In the genomic region with DNA sequence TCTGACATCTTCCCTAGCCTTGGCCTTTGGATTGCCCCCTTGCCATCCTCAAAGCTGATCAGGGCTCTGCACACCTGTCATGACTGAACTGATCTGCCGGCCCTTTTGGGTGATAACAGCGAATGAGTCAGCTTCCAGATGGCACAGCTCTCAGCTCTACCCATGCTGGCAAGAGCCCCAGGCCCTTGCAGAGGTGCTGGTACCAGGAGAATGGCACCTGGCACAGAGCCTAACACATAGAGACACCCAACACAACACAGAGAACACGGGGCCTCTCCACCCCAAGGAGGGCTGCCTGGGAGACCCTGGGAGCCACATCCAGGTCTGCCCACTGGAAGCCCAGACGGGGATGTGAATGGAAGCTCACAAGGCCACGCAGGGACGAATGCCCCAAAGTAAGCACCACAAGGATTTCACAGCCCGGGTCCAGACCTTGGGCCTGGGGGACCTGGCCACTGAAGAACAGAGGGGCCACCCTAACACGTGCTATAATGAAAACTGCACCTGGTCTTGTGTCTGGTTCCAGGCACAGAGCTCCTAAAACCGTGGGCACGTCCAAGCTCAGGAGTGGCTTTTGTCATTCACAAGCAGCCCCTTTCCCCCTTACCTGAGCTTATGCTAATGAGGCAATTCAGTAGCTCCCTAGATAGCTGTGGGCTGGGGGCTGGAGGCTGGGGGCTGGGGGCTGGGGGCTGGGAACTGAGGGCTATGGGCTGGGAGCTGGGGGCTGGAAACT, we compare ENCODE assay signal across 18 cellular contexts.
A peak's percentile ranks its signal among the peaks of the same experiment; 100 is the strongest.
DNase-seq lines count a peak whose midpoint lies in the region; ATAC-seq and TF ChIP-seq lines count a peak whose summit lies in the region.
"Had no signal": no experiment of that assay in that cellular context is flagged by ENCODE, and none has a peak within 500 bp of the region (broad histone marks: within the 10 kb centered on the region; RNA-seq: fewer than 3 reads in every experiment).

No MANE protein-coding gene starts in this region.

- H3K27me3 Mint-ChIP-seq in CD8-positive, alpha-beta T cell (ENCODE audit: low read depth), result peaks cover 4% of the 10 kb centered on the region

- H3K36me3 Mint-ChIP-seq in CD8-positive, alpha-beta T cell, result no peaks in the 10 kb centered on the region
- H3K36me3 Mint-ChIP-seq: CD14-positive monocyte had no signal

- no peaks in the 10 kb centered on the region for H3K9me3 Mint-ChIP-seq in CD8-positive, alpha-beta T cell
- H3K9me3 Mint-ChIP-seq: T-helper 1 cell treated with Interleukin-12 subunit alpha and Interleukin-12 subunit beta and Interleukin-4 antibody, amounts not matched to agents 30 μg/mL and 1 μg/mL, for 36 hours had no signal

- intact Hi-C loops in head of caudate nucleus (cut with DNase I) (no loop called here), PC-3 (cut with micrococcal nuclease) (no loop called here)
- intact Hi-C loops in CD8-positive, alpha-beta T cell (cut with DNase I, micrococcal nuclease), result no loop called here

- H3K4me1 ChIP-seq in BLaER1 (peaks cover 91% of the 10 kb centered on the region), iPS-20b (ENCODE audit: insufficient read depth, low read length) (peaks cover 11% of the 10 kb centered on the region; the same call in 1 of the 2 replicates), PC-3 (ENCODE audit: insufficient read depth, low read length) (no peaks in the 10 kb centered on the region)
- H3K4me1 ChIP-seq in CD8-positive, alpha-beta T cell (ENCODE audit: insufficient read depth, low read length), result no peaks in the 10 kb centered on the region

- no peak overlapping the region for H2AFZ ChIP-seq in PC-3 (ENCODE audit: low read length)

- H3F3A ChIP-seq in PC-3 (ENCODE audit: low read length, unreplicated experiment), result no peaks in the 10 kb centered on the region

- no peaks in the 10 kb centered on the region for H4K20me1 ChIP-seq in BLaER1
- H4K20me1 ChIP-seq in PC-3 (ENCODE audit: low read length), result no peaks in the 10 kb centered on the region

- BruUV-seq in PC-3 (replicated peaks; lab: Mats Ljungman, UMichigan), result no TSS peak

- H3K4me3 Mint-ChIP-seq in CD8-positive, alpha-beta T cell, result no peak overlapping the region
- H3K4me3 Mint-ChIP-seq: CD14-positive monocyte; T-helper 1 cell treated with Interleukin-12 subunit alpha and Interleukin-12 subunit beta and Interleukin-4 antibody, amounts not matched to agents 30 μg/mL and 1 μg/mL, for 36 hours had no signal

- no peaks in the 10 kb centered on the region for H3K79me2 ChIP-seq in PC-3 (ENCODE audit: low read length)

- H3K9ac ChIP-seq in BLaER1 (no peak overlapping the region), iPS-20b (ENCODE audit: low read depth, low read length) (peak overlapping the region; percentile 63; the same call in 1 of the 2 replicates), PC-3 (ENCODE audit: low read length) (no peak overlapping the region)

- no peak overlapping the region for H3K27ac Mint-ChIP-seq in CD8-positive, alpha-beta T cell
- H3K27ac Mint-ChIP-seq: CD14-positive monocyte; T-helper 1 cell treated with Interleukin-12 subunit alpha and Interleukin-12 subunit beta and Interleukin-4 antibody, amounts not matched to agents 30 μg/mL and 1 μg/mL, for 36 hours had no signal

- H3K27ac ChIP-seq in BLaER1 (no peak overlapping the region; the same call in 1 of the 2 replicates), iPS-20b (ENCODE audit: low read length) (peak overlapping the region; percentile 33), PC-3 (ENCODE audit: low read length) (no peak overlapping the region)
- no peak overlapping the region for H3K27ac ChIP-seq in CD8-positive, alpha-beta T cell (ENCODE audit: low read depth, low read length)
- H3K27ac ChIP-seq: RWPE1 had no signal

- H3K27me3 ChIP-seq in BLaER1, result no peaks in the 10 kb centered on the region
- H3K27me3 ChIP-seq in iPS-20b (ENCODE audit: insufficient read depth, low read length), result peaks cover 7% of the 10 kb centered on the region; the same call in 1 of the 2 replicates
- no peaks in the 10 kb centered on the region for H3K27me3 ChIP-seq in CD8-positive, alpha-beta T cell (ENCODE audit: insufficient read depth, low read length)
- peaks cover 46% of the 10 kb centered on the region for H3K27me3 ChIP-seq in PC-3 (ENCODE audit: low read length)

- no peaks in the 10 kb centered on the region for H3K4me1 Mint-ChIP-seq in CD8-positive, alpha-beta T cell (ENCODE audit: low read depth)
- H3K4me1 Mint-ChIP-seq: CD14-positive monocyte had no signal

- H3K36me3 ChIP-seq in BLaER1 (no peaks in the 10 kb centered on the region), iPS-20b (ENCODE audit: insufficient read depth, low read depth, low read length) (no peaks in the 10 kb centered on the region), PC-3 (ENCODE audit: low read depth, low read length) (no peaks in the 10 kb centered on the region)
- no peaks in the 10 kb centered on the region for H3K36me3 ChIP-seq in CD8-positive, alpha-beta T cell (ENCODE audit: insufficient read depth, low read length)
- H3K36me3 ChIP-seq: MG63 had no signal

- peak; percentile 54 for DNase-seq in ELF-1 (ENCODE audit: low read depth, low spot score)
- DNase-seq in NCI-H2171 treated with DMSO at 0.1 percent for 48 hours (lab: John Stamatoyannopoulos, UW), result peak; percentile 62
- no peak for DNase-seq in head of caudate nucleus
- DNase-seq in NCI-H1048 (lab: John Stamatoyannopoulos, UW), result no peak
- no peak for DNase-seq in CD8-positive, alpha-beta T cell
- DNase-seq in PC-3, result no peak
- DNase-seq: COR-L47, EL, MG63, NCI-H2029, NCI-H345, NCI-H69, OCI-M1 had no signal

- no peaks in the 10 kb centered on the region for H3K9me2 ChIP-seq in PC-3 (replicated peaks; ENCODE audit: low read length)

- no peak for TF ChIP-seq CTCF in CD8-positive, alpha-beta T cell (IDR thresholded peaks at IDR 0.05)
- TF ChIP-seq CTCF in PC-3 (conservative IDR thresholded peaks at IDR 0.05; ENCODE audit: low read depth, low read length), result no peak

- CTCF ChIA-PET in CD8-positive, alpha-beta T cell (lab: Charles Lee), result no interaction called here
- CTCF ChIA-PET in PC-3 (lab: Charles Lee), result no interaction called here

- H3K4me3 ChIP-seq in BLaER1 (no peak overlapping the region), iPS-20b (ENCODE audit: low read length) (no peak overlapping the region), PC-3 (ENCODE audit: low read length) (no peak overlapping the region)
- H3K4me3 ChIP-seq in CD8-positive, alpha-beta T cell (ENCODE audit: low read depth, low read length), result no peak overlapping the region
- H3K4me3 ChIP-seq: MG63 had no signal

- POLR2A ChIA-PET in CD8-positive, alpha-beta T cell (lab: Charles Lee), result no interaction called here
- POLR2A ChIA-PET in PC-3 (lab: Charles Lee; ENCODE audit: unreplicated experiment), result no interaction called here

- H3K4me2 ChIP-seq in BLaER1 (peak overlapping the region; percentile 47), PC-3 (ENCODE audit: low read length) (no peak overlapping the region)

- H3K9me3 ChIP-seq in BLaER1, result no peaks in the 10 kb centered on the region
- H3K9me3 ChIP-seq in iPS-20b (ENCODE audit: insufficient read depth, low read depth, low read length), result no peaks in the 10 kb centered on the region
- H3K9me3 ChIP-seq in CD8-positive, alpha-beta T cell (ENCODE audit: low read length), result no peaks in the 10 kb centered on the region
- no peaks in the 10 kb centered on the region for H3K9me3 ChIP-seq in PC-3 (ENCODE audit: low read length)
- H3K9me3 ChIP-seq: MG63 had no signal

- ATAC-seq in CD8-positive, alpha-beta T cell, result no peak
- no peak for ATAC-seq in PC-3

Comparison
In these comparisons a context has a peak if more than half of its experiments do, and no peak if none do; other contexts are left out.
1. DNase-seq: peak in ELF-1 (single experiment) and NCI-H2171 treated with DMSO at 0.1 percent for 48 hours (single experiment); none in head of caudate nucleus (0 of 42), NCI-H1048 (single experiment), CD8-positive, alpha-beta T cell (0 of 7) and PC-3 (single experiment).